1 cellular context compared by ENCODE assay signal in genomic region chr2:12075603-12076002, GRCh38.
TF ChIP-seq lines count a peak whose summit lies in the region.

No MANE protein-coding gene starts in this region.

TF ChIP-seq in GM12878, 131 proteins besides CTCF, POLR2A, EP300 and RAD21 (continued from another document):
- TF ChIP-seq CEBPZ (IDR thresholded peaks at IDR 0.05; ENCODE audit: low read depth, low read length) (no peak), ZZZ3 (IDR thresholded peaks at IDR 0.05; ENCODE audit: control insufficient read depth, insufficient read length, low read depth) (no peak)
